In genomic region chr4:7763106-7763505, GRCh38 we compare ENCODE assay signal across 19 cellular contexts.
"Had no signal": no experiment of that assay in that cellular context is flagged by ENCODE, and none has a peak within 500 bp of the region (broad histone marks: within the 10 kb centered on the region; RNA-seq: fewer than 3 reads in every experiment).

No MANE protein-coding gene starts in this region.

- DNase-seq: activated CD4-positive, alpha-beta memory T cell treated with anti-CD3 and anti-CD28 coated beads, Interleukin-2, amount 10 ng/mL, durations not matched to agents 7 days and 5 days; activated CD4-positive, alpha-beta T cell treated with anti-CD3 and anti-CD28 coated beads for 36 hours; activated CD4-positive, alpha-beta T cell treated with anti-CD3 and anti-CD28 coated beads, Interleukin-2, amount 50 U/mL, for 1 hour; activated naive CD8-positive, alpha-beta T cell treated with anti-CD3 and anti-CD28 coated beads for 36 hours; activated T-cell treated with anti-CD3 and anti-CD28 coated beads for 4 hours; caudate nucleus; Karpas-422; MM.1S; NCI-H1105 treated with DMSO at 0.1 percent for 48 hours; NCI-H1436 treated with DMSO at 0.1 percent for 48 hours; NCI-H187; NCI-H2081; NCI-H446; NCI-H524; PC-3; T-cell had no signal

- H3K4me3 ChIP-seq: K562, SK-N-MC had no signal

- H3K27ac ChIP-seq: SK-N-MC, WERI-Rb-1 had no signal

- ATAC-seq: activated CD4-positive, alpha-beta T cell treated with anti-CD3 and anti-CD28 coated beads for 36 hours; K562; T-cell had no signal

- H3K36me3 Mint-ChIP-seq: activated naive CD8-positive, alpha-beta T cell treated with anti-CD3 and anti-CD28 coated beads for 36 hours had no signal

- H3K27ac Mint-ChIP-seq: activated CD4-positive, alpha-beta memory T cell treated with anti-CD3 and anti-CD28 coated beads, Interleukin-2, amount 10 ng/mL, durations not matched to agents 7 days and 5 days; activated CD4-positive, alpha-beta T cell treated with anti-CD3 and anti-CD28 coated beads for 36 hours; activated naive CD8-positive, alpha-beta T cell treated with anti-CD3 and anti-CD28 coated beads for 36 hours had no signal

- H3K9me3 Mint-ChIP-seq: activated CD4-positive, alpha-beta memory T cell treated with anti-CD3 and anti-CD28 coated beads, Interleukin-2, amount 10 ng/mL, durations not matched to agents 7 days and 5 days; activated naive CD8-positive, alpha-beta T cell treated with anti-CD3 and anti-CD28 coated beads for 36 hours; T-cell had no signal

- H3K4me3 Mint-ChIP-seq: activated CD4-positive, alpha-beta memory T cell treated with anti-CD3 and anti-CD28 coated beads, Interleukin-2, amount 10 ng/mL, durations not matched to agents 7 days and 5 days; activated CD4-positive, alpha-beta T cell treated with anti-CD3 and anti-CD28 coated beads for 36 hours; activated naive CD8-positive, alpha-beta T cell treated with anti-CD3 and anti-CD28 coated beads for 36 hours; T-cell had no signal

- H3K27me3 Mint-ChIP-seq: activated CD4-positive, alpha-beta memory T cell treated with anti-CD3 and anti-CD28 coated beads, Interleukin-2, amount 10 ng/mL, durations not matched to agents 7 days and 5 days; activated CD4-positive, alpha-beta T cell treated with anti-CD3 and anti-CD28 coated beads for 36 hours; T-cell had no signal
